14 cellular contexts compared by ENCODE assay signal in genomic region chr1:173563846-173564245, GRCh38. TPM values are rescaled to one million over a fixed set of nuclear protein-coding genes. Genes with fewer than 3 reads are reported as not detected.
"Had no signal": no experiment of that assay in that cellular context is flagged by ENCODE, and none has a peak within 500 bp of the region (broad histone marks: within the 10 kb centered on the region; RNA-seq: fewer than 3 reads in every experiment).

No MANE protein-coding gene starts in this region.

RNA-seq across cellular contexts. Expression of gene SLC9C2, which starts 39.0 kb away (rescaled TPM):
- total RNA-seq: activated B cell treated with CpG ODN at 0.5 μM for 24 hours; activated CD4-positive, alpha-beta memory T cell treated with anti-CD3 and anti-CD28 coated beads for 36 hours; activated CD4-positive, alpha-beta memory T cell treated with anti-CD3 and anti-CD28 coated beads, Interleukin-2, amount 10 ng/mL, durations not matched to agents 7 days and 5 days; activated CD4-positive, alpha-beta T cell treated with anti-CD3 and anti-CD28 coated beads for 36 hours; activated CD4-positive, alpha-beta T cell treated with anti-CD3 and anti-CD28 coated beads, Interleukin-2, amount 10 ng/mL, durations not matched to agents 24 days and 14 days; activated CD4-positive, alpha-beta T cell treated with anti-CD3 and anti-CD28 coated beads, Interleukin-2, amount 10 ng/mL, durations not matched to agents 7 days and 5 days; activated CD8-positive, alpha-beta memory T cell treated with anti-CD3 and anti-CD28 coated beads for 36 hours; activated CD8-positive, alpha-beta memory T cell treated with anti-CD3 and anti-CD28 coated beads, Interleukin-2, amount 10 ng/mL, durations not matched to agents 7 days and 5 days; activated CD8-positive, alpha-beta T cell treated with anti-CD3 and anti-CD28 coated beads for 36 hours; activated CD8-positive, alpha-beta T cell treated with anti-CD3 and anti-CD28 coated beads, Interleukin-2, amount 10 ng/mL, durations not matched to agents 7 days and 5 days; T-helper 1 cell treated with Interleukin-12 subunit alpha and Interleukin-12 subunit beta and Interleukin-4 antibody, amounts not matched to agents 30 ng/mL and 1 ng/mL, for 36 hours; T-helper 17 cell; T-helper 2 cell treated with Interferon-gamma antibody and Interleukin-4, amounts not matched to agents 100 ng/mL and 5 ng/mL, for 36 hours; WTC11 had no signal
